In genomic region chr13:108215428-108215827, GRCh38 we compare ENCODE assay signal across 8 cellular contexts. TPM values are rescaled to one million over a fixed set of nuclear protein-coding genes. Genes with fewer than 3 reads are reported as not detected.
DNase-seq lines count a peak whose midpoint lies in the region; ATAC-seq and TF ChIP-seq lines count a peak whose summit lies in the region.

LIG4 (minus strand) TSS chr13:108215536; CDS start chr13:108211268, 4,268 bp downstream.

- POLR2A ChIA-PET in RWPE1 (lab: Yijun Ruan, JAX; ENCODE audit: low non-redundant PET), result no interaction called here

- H3K27me3 Mint-ChIP-seq in nephron (ENCODE audit: low read depth), result no peaks in the 10 kb centered on the region

- TF ChIP-seq CTCF in RWPE1 (conservative IDR thresholded peaks at IDR 0.05; ENCODE audit: low read depth) (no peak), fibroblast of the aortic adventitia (IDR thresholded peaks at IDR 0.05; ENCODE audit: insufficient read depth, low read length) (no peak), nephron (IDR thresholded peaks at IDR 0.05; ENCODE audit: unreplicated experiment in 3 of 3) (no peak)

- H3K36me3 Mint-ChIP-seq in nephron (ENCODE audit: low read depth), result peaks cover 4% of the 10 kb centered on the region

- peak within 1 kb of the TSS; percentile 45 for H3K27ac ChIP-seq in RWPE1

- peak within 1 kb of the TSS; percentile 97 to 98 (median 97) for H3K4me3 Mint-ChIP-seq in nephron

- H3K4me3 ChIP-seq in fibroblast of the aortic adventitia (ENCODE audit: low read depth, low read length), result peak within 1 kb of the TSS; percentile 76

- no peaks in the 10 kb centered on the region for H3K9me3 Mint-ChIP-seq in nephron

- peaks cover 36% of the 10 kb centered on the region for H3K4me1 Mint-ChIP-seq in nephron

- H3K27ac Mint-ChIP-seq in nephron, result peak within 1 kb of the TSS; percentile 15 to 97 (median 89)

- DNase-seq in EL, result peak; percentile 87
- DNase-seq in H4 (ENCODE audit: low spot score), result peak; percentile 87
- DNase-seq in LoVo (ENCODE audit: low spot score), result peak; percentile 91
- peak; percentile 83 for DNase-seq in RWPE1 (ENCODE audit: low spot score)
- DNase-seq in activated T-helper 9 cell treated with anti-CD3 and anti-CD28 coated beads, Interleukin-2, amount 50 U/mL, for 16 hours (ENCODE audit: low read depth), result peak; percentile 88
- peak; percentile 90 for DNase-seq in fibroblast of the aortic adventitia (ENCODE audit: low read depth)
- peak; percentile 90 for DNase-seq in stimulated activated naive CD8-positive, alpha-beta T cell treated with anti-CD3 and anti-CD28 coated beads, Interleukin-15, Interleukin-2, amounts not matched to agents 100 U/mL and 50 U/mL, for 24 hours

- CTCF ChIA-PET in RWPE1 (lab: Yijun Ruan, JAX), result no interaction called here

- peak; percentile 77 for ATAC-seq in stimulated activated naive CD8-positive, alpha-beta T cell treated with anti-CD3 and anti-CD28 coated beads, Interleukin-15, Interleukin-2, amounts not matched to agents 100 U/mL and 50 U/mL, for 24 hours

RNA-seq across cellular contexts. Expression of gene LIG4, which starts in this region (rescaled TPM):
- total RNA-seq in H4 (2014; rRNA removed; shearing (Covaris generic)), result 3.7 and 5.1 TPM in 2 replicates
- 9.2 and 10.8 TPM in 2 replicates for total RNA-seq in fibroblast of the aortic adventitia (ENCODE audit: low replicate concordance)

Comparison
In these comparisons a context has a peak if more than half of its experiments do, and no peak if none do; other contexts are left out.
1. Peak in every context shown above with its lines: DNase-seq, ATAC-seq, H3K4me3 ChIP-seq and H3K27ac ChIP-seq.